Comparison of ENCODE assay signal across 14 cellular contexts in the genomic region with DNA sequence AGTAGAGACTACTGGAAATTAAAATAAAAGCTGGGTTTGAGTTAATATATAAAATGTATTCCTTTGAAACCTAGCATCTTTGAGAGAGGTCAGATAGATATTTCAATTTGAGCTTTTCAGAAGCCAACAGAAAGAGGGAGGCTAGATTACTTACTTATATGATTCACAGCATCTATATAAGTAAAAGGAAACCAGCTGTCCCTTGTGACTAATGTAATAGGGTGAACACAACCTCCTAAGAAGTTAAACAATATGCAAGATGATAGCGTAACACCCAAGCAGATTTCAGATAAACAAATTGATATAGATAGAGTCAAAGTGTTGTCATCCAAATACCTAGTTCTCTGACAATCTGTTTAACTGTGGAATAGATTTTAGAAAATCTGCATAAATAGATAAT.
"Had no signal": no experiment of that assay in that cellular context is flagged by ENCODE, and none has a peak within 500 bp of the region (broad histone marks: within the 10 kb centered on the region; RNA-seq: fewer than 3 reads in every experiment).

No MANE protein-coding gene starts in this region.

- H3K27ac ChIP-seq: prostate gland, suprapubic skin, upper lobe of left lung had no signal

- DNase-seq: activated effector memory CD4-positive, alpha-beta T cell treated with Interleukin-2 at 50 U/mL for 16 hours; activated T-cell treated with anti-CD3 and anti-CD28 coated beads, Interleukin-2, amount 50 U/mL, for 1 hour; endodermal cell; foreskin melanocyte; head of caudate nucleus; islet precursor cell; mammary epithelial cell; natural killer cell; nucleus accumbens; stimulated activated CD4-positive, alpha-beta T cell treated with anti-CD3 and anti-CD28 coated beads, Interleukin-12 subunit alpha, Interleukin-12 subunit beta, amount 100 ng/mL, for 4 hours; stimulated activated naive CD4-positive, alpha-beta T cell treated with Interleukin-2 at 50 U/mL for 16 hours; upper lobe of left lung had no signal

- H3K4me3 ChIP-seq: prostate gland, suprapubic skin, upper lobe of left lung had no signal

- H3K4me1 ChIP-seq: prostate gland, suprapubic skin, upper lobe of left lung had no signal

- H3K27me3 ChIP-seq: suprapubic skin, upper lobe of left lung had no signal

- H3K9me3 ChIP-seq: prostate gland, upper lobe of left lung had no signal

- H3K36me3 ChIP-seq: prostate gland, suprapubic skin, upper lobe of left lung had no signal
